ENCODE assay signal across 2 cellular contexts in the genomic region with DNA sequence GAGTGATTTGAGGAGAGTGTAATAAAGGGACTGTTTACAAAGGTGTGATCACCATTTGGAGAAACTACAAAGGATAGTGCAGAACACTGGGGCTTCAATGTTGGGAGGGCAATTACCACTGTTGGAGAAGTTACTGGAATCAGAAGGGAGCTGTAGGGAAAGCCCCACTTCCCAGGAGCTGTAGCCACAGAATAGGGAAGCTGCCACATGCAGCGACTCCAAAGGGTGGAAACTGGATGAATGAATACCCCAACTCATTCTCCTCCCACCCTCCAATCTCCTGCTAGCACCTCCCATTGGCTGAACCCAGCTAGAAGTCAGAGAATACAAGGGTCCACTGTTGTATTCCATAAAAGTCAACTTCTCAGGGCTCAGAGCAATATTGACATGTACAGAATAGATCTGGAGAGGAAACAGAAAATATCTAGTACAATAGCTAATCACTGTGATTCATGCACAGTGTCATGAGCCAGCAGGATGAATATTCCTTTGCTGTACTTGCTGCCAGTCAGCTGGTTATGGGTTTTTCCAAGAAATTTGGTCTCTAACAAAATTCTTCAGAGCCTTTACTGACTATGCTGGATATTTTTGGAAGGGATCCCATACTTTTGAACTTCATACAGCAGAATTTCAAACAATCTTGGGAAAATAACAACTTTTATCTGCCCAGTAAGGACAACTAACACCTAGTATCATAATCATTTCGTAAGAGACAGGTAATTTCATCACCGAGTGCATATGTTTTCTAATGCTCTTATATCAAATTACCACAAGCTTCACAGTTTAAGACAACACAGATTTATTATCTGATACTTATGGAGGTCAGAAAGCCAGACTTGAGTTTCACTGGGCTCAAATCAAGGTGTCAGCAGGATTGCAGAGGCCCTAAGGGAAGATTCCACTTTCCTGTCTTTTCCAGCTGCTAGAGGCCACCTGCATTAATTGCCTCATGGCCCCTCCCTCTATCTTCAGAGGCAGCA.
TF ChIP-seq lines count a peak whose summit lies in the region.

No MANE protein-coding gene starts in this region.

TF ChIP-seq in endothelial cell of umbilical vein, 7 proteins besides CTCF, POLR2A, EP300 and RAD21 (continued from another document):
- TF ChIP-seq FOS (IDR thresholded peaks at IDR 0.05; ENCODE audit: borderline replicate concordance, insufficient read depth, low read length) (peak; percentile 62), JUN (IDR thresholded peaks at IDR 0.05; ENCODE audit: borderline replicate concordance, insufficient read depth, insufficient read length, low read depth) (peak; percentile 43)

TF ChIP-seq in HEK293T, 16 proteins besides CTCF, POLR2A, EP300 and RAD21 (continued from another document):
- TF ChIP-seq ZNF384 (IDR thresholded peaks at IDR 0.05) = no peak
- no peak for TF ChIP-seq NFRKB (IDR thresholded peaks at IDR 0.05)
- no peak for TF ChIP-seq FOXA1 (IDR thresholded peaks at IDR 0.05)
- TF ChIP-seq, protein P1, sequence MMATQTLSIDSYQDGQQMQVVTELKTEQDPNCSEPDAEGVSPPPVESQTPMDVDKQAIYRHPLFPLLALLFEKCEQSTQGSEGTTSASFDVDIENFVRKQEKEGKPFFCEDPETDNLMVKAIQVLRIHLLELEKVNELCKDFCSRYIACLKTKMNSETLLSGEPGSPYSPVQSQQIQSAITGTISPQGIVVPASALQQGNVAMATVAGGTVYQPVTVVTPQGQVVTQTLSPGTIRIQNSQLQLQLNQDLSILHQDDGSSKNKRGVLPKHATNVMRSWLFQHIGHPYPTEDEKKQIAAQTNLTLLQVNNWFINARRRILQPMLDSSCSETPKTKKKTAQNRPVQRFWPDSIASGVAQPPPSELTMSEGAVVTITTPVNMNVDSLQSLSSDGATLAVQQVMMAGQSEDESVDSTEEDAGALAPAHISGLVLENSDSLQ (IDR thresholded peaks at IDR 0.05) = no peak
- no peak for TF ChIP-seq BHLHE40 (IDR thresholded peaks at IDR 0.05; ENCODE audit: borderline replicate concordance)
- TF ChIP-seq TARDBP (IDR thresholded peaks at IDR 0.05) = no peak
- no peak for TF ChIP-seq L3MBTL2 (conservative IDR thresholded peaks at IDR 0.05)
- TF ChIP-seq ARNT (IDR thresholded peaks at IDR 0.05) = no peak
- TF ChIP-seq ELF4 (IDR thresholded peaks at IDR 0.05) = no peak
- no peak for TF ChIP-seq LEF1 (IDR thresholded peaks at IDR 0.05; ENCODE audit: borderline replicate concordance)
- TF ChIP-seq HDGF (IDR thresholded peaks at IDR 0.05; ENCODE audit: borderline replicate concordance) = no peak
- no peak for TF ChIP-seq FOXK2 (IDR thresholded peaks at IDR 0.05)
